Comparison of ENCODE assay signal across 1 cellular context in the genomic region with DNA sequence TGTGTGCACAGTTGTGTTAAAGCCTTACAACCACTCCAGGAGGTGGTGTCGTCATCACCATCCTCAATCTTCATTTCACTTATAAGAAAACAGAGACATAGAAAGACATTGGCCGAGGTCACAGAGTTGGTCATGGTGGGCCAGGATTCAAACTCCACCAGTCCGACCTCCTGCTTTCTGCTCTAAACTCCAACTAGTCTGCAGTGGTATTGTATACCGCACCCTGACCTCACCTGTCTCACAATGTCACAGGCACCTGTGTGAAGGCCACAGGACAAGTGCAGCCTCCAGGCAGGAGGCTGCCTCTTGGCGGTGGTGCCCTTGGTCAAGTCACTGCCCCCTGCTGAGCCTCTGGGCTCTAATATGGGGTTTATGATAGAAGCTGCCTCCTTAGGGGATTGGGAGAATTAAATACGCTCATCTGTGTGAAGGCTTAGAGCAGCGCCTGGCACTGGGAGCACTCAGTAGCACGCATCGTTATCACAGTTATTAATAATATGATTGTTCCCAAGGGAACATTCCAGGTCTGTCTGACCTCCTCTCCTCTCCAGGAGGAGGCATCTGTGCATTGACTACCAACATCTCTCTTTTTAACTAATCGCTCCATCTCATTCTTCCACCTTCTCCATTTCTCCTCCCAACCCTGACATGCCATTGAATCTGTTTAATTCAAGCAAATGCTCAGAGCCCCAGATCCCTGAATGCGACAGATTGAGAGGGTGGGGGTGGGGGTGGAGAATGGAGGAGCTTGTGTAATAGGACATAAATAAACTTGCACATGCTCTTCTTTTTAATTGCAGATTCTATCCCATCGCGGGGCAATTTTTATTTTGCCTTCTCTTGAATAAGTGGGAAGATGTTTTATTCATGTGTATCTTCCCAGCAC.
TF ChIP-seq lines count a peak whose summit lies in the region.

No MANE protein-coding gene starts in this region.

TF ChIP-seq in GM23338, 12 proteins besides CTCF, POLR2A, EP300 and RAD21 (continued from another document):
- TF ChIP-seq ZNF462 (CRISPR knock-in tag; IDR thresholded peaks at IDR 0.05) (no peak), POLR2AphosphoS5 (IDR thresholded peaks at IDR 0.05; ENCODE audit: low read depth) (no peak), CREB1 (CRISPR knock-in tag; IDR thresholded peaks at IDR 0.05; ENCODE audit: low read depth) (no peak), JUNB (IDR thresholded peaks at IDR 0.05; ENCODE audit: unreplicated experiment) (no peak)
TF ChIP-seq in GM23338: peak in this region for 0.
